In genomic region chr6:118122801-118123200, GRCh38 we compare ENCODE assay signal across 22 cellular contexts.
"Had no signal": no experiment of that assay in that cellular context is flagged by ENCODE, and none has a peak within 500 bp of the region (broad histone marks: within the 10 kb centered on the region; RNA-seq: fewer than 3 reads in every experiment).

No MANE protein-coding gene starts in this region.

- H3K9me3 Mint-ChIP-seq: activated CD4-positive, alpha-beta memory T cell treated with anti-CD3 and anti-CD28 coated beads for 36 hours; activated naive CD4-positive, alpha-beta T cell treated with anti-CD3 and anti-CD28 coated beads, Interleukin-2, amount 10 ng/mL, durations not matched to agents 7 days and 5 days; activated T-helper 2 cell treated with anti-CD3 and anti-CD28 coated beads, Interferon-gamma antibody, Interleukin-2, Interleukin-4, amounts not matched to agents 10 μg/mL and 5 μg/mL and 100 μg/mL, durations not matched to agents 14 hours and 24 hours and 36 hours; endodermal cell; neural crest cell had no signal

- H3K36me3 ChIP-seq: cardiac muscle cell, heart right ventricle, prostate gland, tibial artery had no signal

- H3K36me3 Mint-ChIP-seq: activated CD4-positive, alpha-beta memory T cell treated with anti-CD3 and anti-CD28 coated beads for 36 hours; activated CD8-positive, alpha-beta memory T cell treated with anti-CD3 and anti-CD28 coated beads, Interleukin-2, amount 10 ng/mL, durations not matched to agents 7 days and 5 days; activated naive CD4-positive, alpha-beta T cell treated with anti-CD3 and anti-CD28 coated beads, Interleukin-2, amount 10 ng/mL, durations not matched to agents 7 days and 5 days had no signal

- H3K27ac Mint-ChIP-seq: activated CD4-positive, alpha-beta memory T cell treated with anti-CD3 and anti-CD28 coated beads for 36 hours; activated CD8-positive, alpha-beta memory T cell treated with anti-CD3 and anti-CD28 coated beads, Interleukin-2, amount 10 ng/mL, durations not matched to agents 7 days and 5 days; activated naive CD4-positive, alpha-beta T cell treated with anti-CD3 and anti-CD28 coated beads, Interleukin-2, amount 10 ng/mL, durations not matched to agents 7 days and 5 days; activated T-helper 2 cell treated with anti-CD3 and anti-CD28 coated beads, Interferon-gamma antibody, Interleukin-2, Interleukin-4, amounts not matched to agents 10 μg/mL and 5 μg/mL and 100 μg/mL, durations not matched to agents 14 hours and 24 hours and 36 hours; endodermal cell had no signal

- DNase-seq: activated CD4-positive, alpha-beta memory T cell treated with anti-CD3 and anti-CD28 coated beads for 36 hours; activated CD4-positive, alpha-beta T cell treated with anti-CD3 and anti-CD28 coated beads for 1 hour; activated CD8-positive, alpha-beta memory T cell treated with anti-CD3 and anti-CD28 coated beads, Interleukin-2, amount 10 ng/mL, durations not matched to agents 7 days and 5 days; activated naive CD4-positive, alpha-beta T cell treated with anti-CD3 and anti-CD28 coated beads, Interleukin-2, amount 10 ng/mL, durations not matched to agents 7 days and 5 days; activated T-cell treated with anti-CD3 and anti-CD28 coated beads, Interleukin-2, amount 50 U/mL, for 1 hour; endodermal cell; heart right ventricle; islet precursor cell; right cardiac atrium; stimulated activated CD4-positive, alpha-beta T cell treated with anti-CD3 and anti-CD28 coated beads, Interleukin-15, amount 100 ng/mL, for 24 hours; stimulated activated CD4-positive, alpha-beta T cell treated with anti-CD3 and anti-CD28 coated beads, Interleukin-4, amount 100 ng/mL, for 24 hours; stimulated activated naive CD4-positive, alpha-beta T cell; tibial artery had no signal

- H3K4me1 ChIP-seq: prostate gland, tibial artery had no signal

- H3K4me3 ChIP-seq: cardiac muscle cell, heart right ventricle, prostate gland, skin epidermis, tibial artery had no signal

- ATAC-seq: activated CD8-positive, alpha-beta memory T cell treated with anti-CD3 and anti-CD28 coated beads, Interleukin-2, amount 10 ng/mL, durations not matched to agents 7 days and 5 days; heart right ventricle; right cardiac atrium had no signal

- H3K27me3 Mint-ChIP-seq: activated CD8-positive, alpha-beta memory T cell treated with anti-CD3 and anti-CD28 coated beads, Interleukin-2, amount 10 ng/mL, durations not matched to agents 7 days and 5 days; activated naive CD4-positive, alpha-beta T cell treated with anti-CD3 and anti-CD28 coated beads, Interleukin-2, amount 10 ng/mL, durations not matched to agents 7 days and 5 days had no signal

- H3K4me1 Mint-ChIP-seq: activated naive CD4-positive, alpha-beta T cell treated with anti-CD3 and anti-CD28 coated beads, Interleukin-2, amount 10 ng/mL, durations not matched to agents 7 days and 5 days; endodermal cell had no signal

- H3K27me3 ChIP-seq: cardiac muscle cell, dorsolateral prefrontal cortex, heart right ventricle, tibial artery had no signal

- H3K9me3 ChIP-seq: prostate gland, tibial artery had no signal

- FAIRE-seq: frontal cortex, urothelium cell line had no signal

- H3K4me3 Mint-ChIP-seq: activated CD4-positive, alpha-beta memory T cell treated with anti-CD3 and anti-CD28 coated beads for 36 hours; activated CD8-positive, alpha-beta memory T cell treated with anti-CD3 and anti-CD28 coated beads, Interleukin-2, amount 10 ng/mL, durations not matched to agents 7 days and 5 days; activated naive CD4-positive, alpha-beta T cell treated with anti-CD3 and anti-CD28 coated beads, Interleukin-2, amount 10 ng/mL, durations not matched to agents 7 days and 5 days; endodermal cell; neural crest cell had no signal

- H3K27ac ChIP-seq: cardiac muscle cell, heart right ventricle, prostate gland, skin epidermis, tibial artery, VCaP had no signal
